In genomic region chr11:39174228-39174627, GRCh38 we compare ENCODE assay signal across 22 cellular contexts.
"Had no signal": no experiment of that assay in that cellular context is flagged by ENCODE, and none has a peak within 500 bp of the region (broad histone marks: within the 10 kb centered on the region; RNA-seq: fewer than 3 reads in every experiment).

No MANE protein-coding gene starts in this region.

- H3K27ac Mint-ChIP-seq: dendritic cell treated with granulocyte-macrophage colony-stimulating factor and Interleukin-4, amounts not matched to agents 40 ng/mL and 50 ng/mL, for 4 days; effector memory CD8-positive, alpha-beta T cell; endodermal cell; mesothelial cell of epicardium had no signal

- H3K4me1 Mint-ChIP-seq: endodermal cell had no signal

- H3K27me3 Mint-ChIP-seq: dendritic cell treated with granulocyte-macrophage colony-stimulating factor and Interleukin-4, amounts not matched to agents 40 ng/mL and 50 ng/mL, for 4 days; effector memory CD8-positive, alpha-beta T cell had no signal

- ATAC-seq: effector memory CD8-positive, alpha-beta T cell; esophagus mucosa; gastrocnemius medialis; heart right ventricle; left cardiac atrium; left lung; left ventricle myocardium superior; lower lobe of right lung; mucosa of descending colon had no signal

- H3K9me3 Mint-ChIP-seq: endodermal cell had no signal

- H3K36me3 Mint-ChIP-seq: mesothelial cell of epicardium had no signal

- H3K4me3 Mint-ChIP-seq: dendritic cell treated with granulocyte-macrophage colony-stimulating factor and Interleukin-4, amounts not matched to agents 40 ng/mL and 50 ng/mL, for 4 days; effector memory CD8-positive, alpha-beta T cell; endodermal cell; mesothelial cell of epicardium had no signal

- DNase-seq: colonic mucosa; cortex of kidney; effector CD8-positive, alpha-beta T cell; effector memory CD8-positive, alpha-beta T cell; endodermal cell; erythroblast; esophagus squamous epithelium; foreskin fibroblast; foreskin melanocyte; gastrocnemius medialis; glutamatergic neuron; head of caudate nucleus; heart right ventricle; hippocampal formation; left cardiac atrium; left lung; left ventricle myocardium superior; lower lobe of right lung; mucosa of descending colon had no signal
